In genomic region chr4:9695994-9696393, GRCh38 we compare ENCODE assay signal across 8 cellular contexts.
A peak's percentile ranks its signal among the peaks of the same experiment; 100 is the strongest.
DNase-seq lines count a peak whose midpoint lies in the region; ATAC-seq, FAIRE-seq and TF ChIP-seq lines count a peak whose summit lies in the region.
"Not testable (repeated sequence)": the region's sequence is repeated elsewhere in the genome, so short reads cannot be mapped to it uniquely, and the experiment has no call there.

No MANE protein-coding gene starts in this region.

- not testable (repeated sequence) for H4K20me1 ChIP-seq in H1 (replicated peaks in 1 of 2; ENCODE audit: control insufficient read depth in 1 of 2, insufficient read depth in 2 of 2, low read length in 2 of 2)

- H3K27me3 ChIP-seq in SJCRH30; H1 (replicated peaks in 1 of 4; ENCODE audit: control insufficient read depth in 3 of 4, extremely low read depth in 1 of 4, insufficient read depth in 3 of 4, low read length in 3 of 4); lower lobe of right lung (ENCODE audit: low read depth): not testable (repeated sequence)

- not testable (repeated sequence) for H4K8ac ChIP-seq in H1 (ENCODE audit: extremely low read depth, insufficient read depth, low read length)

- not testable (repeated sequence) for H3K79me2 ChIP-seq in H1 (ENCODE audit: control insufficient read depth in 1 of 2, insufficient read depth in 2 of 2, low read length in 2 of 2)

- not testable (repeated sequence) for H3K9me3 Mint-ChIP-seq in CD14-positive monocyte

- H3K36me3 Mint-ChIP-seq in CD14-positive monocyte: not testable (repeated sequence)

- not testable (repeated sequence) for H3K9me3 ChIP-seq in SJCRH30 (replicated peaks); H1 (ENCODE audit: insufficient read depth in 2 of 2, low read depth in 1 of 2, low read length in 1 of 2); lower lobe of right lung

- not testable (repeated sequence) for H2BK12ac ChIP-seq in H1 (ENCODE audit: low read depth, low read length)

- H2BK5ac ChIP-seq in H1 (ENCODE audit: low read depth, low read length): not testable (repeated sequence)

- not testable (repeated sequence) for H3K56ac ChIP-seq in H1 (replicated peaks; ENCODE audit: insufficient read length, low read depth, low read length)

- ATAC-seq in lower lobe of right lung: not testable (repeated sequence)

- TF ChIP-seq POLR2A in H1 (IDR thresholded peaks at IDR 0.05; ENCODE audit: control extremely low read depth in 1 of 2, low read depth in 2 of 2, low read length in 2 of 2): not testable (repeated sequence)

- H4K5ac ChIP-seq in H1 (ENCODE audit: insufficient read length, low read depth, low read length): not testable (repeated sequence)

- DNase-seq in CD14-positive monocyte (ENCODE audit: low spot score); lower lobe of right lung: not testable (repeated sequence)
- DNase-seq in H4 (ENCODE audit: low spot score) (peak; percentile 23), NCI-H1694 (lab: John Stamatoyannopoulos, UW) (peak; percentile 9), SJCRH30 (peak; percentile 16 to 28), H1 (ENCODE audit: low read depth in 1 of 2, low spot score in 2 of 2) (peak in 1 of 2 experiments; percentile 54)
- DNase-seq in activated T-cell treated with anti-CD3 and anti-CD28 coated beads, Interleukin-2, amount 50 U/mL, for 1 hour: peak; percentile 31
- peak; percentile 2 for DNase-seq in stimulated activated CD4-positive, alpha-beta T cell treated with anti-CD3 and anti-CD28 coated beads, Interleukin-2, amount 100 ng/mL, for 4 hours (ENCODE audit: low read depth)

- not testable (repeated sequence) for H3K4me3 Mint-ChIP-seq in CD14-positive monocyte

- H2BK120ac ChIP-seq in H1 (replicated peaks; ENCODE audit: low read depth, low read length): not testable (repeated sequence)

- H2BK20ac ChIP-seq in H1 (ENCODE audit: low read length): not testable (repeated sequence)

- not testable (repeated sequence) for H3K23me2 ChIP-seq in H1 (ENCODE audit: low read depth, low read length)

- H2AK5ac ChIP-seq in H1 (ENCODE audit: low read depth, low read length): not testable (repeated sequence)

- H3K27ac Mint-ChIP-seq in CD14-positive monocyte: not testable (repeated sequence)

- H3K36me3 ChIP-seq in SJCRH30; H1 (ENCODE audit: control insufficient read depth in 2 of 4, insufficient read depth in 4 of 4, low read length in 3 of 4); lower lobe of right lung: not testable (repeated sequence)

- not testable (repeated sequence) for FAIRE-seq in H1 (lab: Jason Lieb, UNC)

- not testable (repeated sequence) for H3K4me1 Mint-ChIP-seq in CD14-positive monocyte

- not testable (repeated sequence) for H3K14ac ChIP-seq in H1 (ENCODE audit: insufficient read length)

- POLR2A ChIA-PET in H1 (lab: Charles Lee; ENCODE audit: partially characterized antibody): not testable (repeated sequence)

- TF ChIP-seq EP300 in H1 (IDR thresholded peaks at IDR 0.05; ENCODE audit: borderline replicate concordance in 1 of 2, low read depth in 2 of 2, low read length in 2 of 2): not testable (repeated sequence)

- H3K4me2 ChIP-seq in H1 (ENCODE audit: insufficient read depth in 1 of 2, low read depth in 2 of 2, low read length in 2 of 2): not testable (repeated sequence)

- not testable (repeated sequence) for H3K4me1 ChIP-seq in SJCRH30; H1 (replicated peaks in 1 of 4; ENCODE audit: control insufficient read depth in 3 of 4, insufficient read depth in 4 of 4, low read length in 3 of 4); lower lobe of right lung

- TF ChIP-seq CTCF in CD14-positive monocyte (IDR thresholded peaks at IDR 0.05): peak; percentile 43
- peak; percentile 33 to 40 (median 38) for TF ChIP-seq CTCF in H1 (IDR thresholded peaks at IDR 0.05; ENCODE audit: control extremely low read depth in 1 of 3, insufficient read depth in 1 of 3, low read depth in 1 of 3, low read length in 3 of 3)
- peak; percentile 36 for TF ChIP-seq CTCF in lower lobe of right lung (IDR thresholded peaks at IDR 0.05)

- not testable (repeated sequence) for H3K27me3 Mint-ChIP-seq in CD14-positive monocyte (ENCODE audit: low read depth in 3 of 3)

- H3K27ac ChIP-seq in SJCRH30; H1 (ENCODE audit: low read depth, low read length); lower lobe of right lung: not testable (repeated sequence)

- peak; percentile 44 to 49; a peak in 3 of 4 replicates for TF ChIP-seq RAD21 in H1 (IDR thresholded peaks at IDR 0.05 in 1 of 2, conservative IDR thresholded peaks at IDR 0.05 in 1 of 2; ENCODE audit: low read depth in 2 of 2, low read length in 2 of 2)

- WGBS in H1 (ENCODE audit: extremely low coverage in 1 of 2, insufficient coverage in 1 of 2, insufficient read length in 1 of 2, insufficient replicate concordance in 2 of 2, low coverage in 1 of 2, low lambda C conversion rate in 2 of 2, missing lambda C conversion rate in 1 of 2), 2 experiments: 47% methylated on average over 3 of the region's 4 CpGs; no CpG with 5 or more reads in 1 of the 2 experiments

- not testable (repeated sequence) for H3K23ac ChIP-seq in H1 (ENCODE audit: insufficient read length)

- H3K79me1 ChIP-seq in H1 (ENCODE audit: low read depth, low read length): not testable (repeated sequence)

- not testable (repeated sequence) for H3K9ac ChIP-seq in H1 (replicated peaks in 1 of 4; ENCODE audit: extremely low read depth in 1 of 4, low read depth in 3 of 4, low read length in 3 of 4)

- not testable (repeated sequence) for H3K4me3 ChIP-seq in SJCRH30; H1 (ENCODE audit: extremely low read depth in 1 of 4, insufficient read depth in 2 of 4, low read depth in 3 of 4, low read length in 4 of 4); lower lobe of right lung

- H3K18ac ChIP-seq in H1 (ENCODE audit: extremely low read depth, low read length): not testable (repeated sequence)

- H2AFZ ChIP-seq in H1 (ENCODE audit: low read length): not testable (repeated sequence)

- CTCF ChIA-PET in H1 (lab: Charles Lee; ENCODE audit: partially characterized antibody): interaction anchor here (1.1 to 1.7 kb wide), 3 partner anchors 8 to 319 kb away, joined by 4 to 10 read pairs (median 5); no protein-coding TSS in a partner anchor

- intact Hi-C loops in CD14-positive monocyte (cut with micrococcal nuclease); lower lobe of right lung (cut with DNase I): not testable (repeated sequence)

- H4K91ac ChIP-seq in H1 (replicated peaks; ENCODE audit: insufficient read length, low read length): not testable (repeated sequence)

- H2BK15ac ChIP-seq in H1 (ENCODE audit: low read length): not testable (repeated sequence)

- H3K4ac ChIP-seq in H1 (replicated peaks; ENCODE audit: insufficient read length, low read depth, low read length): not testable (repeated sequence)
